ENCODE assay signal across 1 cellular context in the genomic region with DNA sequence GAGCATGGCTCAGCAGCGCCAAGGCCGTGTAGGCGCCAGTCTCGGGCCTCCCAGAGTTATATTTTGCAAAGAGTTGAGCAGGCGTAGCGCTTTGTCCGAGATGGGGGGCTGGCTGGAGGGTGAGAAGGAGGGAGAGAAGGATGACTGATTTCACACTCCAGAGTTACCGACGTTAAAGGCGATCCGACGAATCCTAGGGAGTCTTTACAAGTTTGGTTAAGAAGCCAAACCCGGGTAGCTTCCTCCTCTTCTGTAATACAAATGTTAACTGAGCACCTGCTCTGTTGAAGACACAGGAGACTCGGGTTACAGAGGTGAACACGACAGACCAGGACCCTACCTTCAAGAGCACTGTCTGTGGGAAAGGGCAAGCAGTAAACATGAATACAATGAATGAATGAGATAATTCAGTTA.
TF ChIP-seq lines count a peak whose summit lies in the region.

No MANE protein-coding gene starts in this region.

TF ChIP-seq in K562, 482 proteins besides CTCF, POLR2A, EP300 and RAD21 (continued from another document):
- TF ChIP-seq BCLAF1 (IDR thresholded peaks at IDR 0.05; ENCODE audit: borderline replicate concordance in 1 of 2, control insufficient read depth in 1 of 2, low read depth in 2 of 2, low read length in 1 of 2) (no peak), RBBP5 (IDR thresholded peaks at IDR 0.05; ENCODE audit: borderline replicate concordance, insufficient read depth, low read length, poor library complexity, severe bottlenecking) (no peak), ZNF518B (CRISPR knock-in tag; IDR thresholded peaks at IDR 0.05) (no peak), L3MBTL2 (IDR thresholded peaks at IDR 0.05) (peak; percentile 41; the same call in 1 of the 2 replicates), FUS (optimal IDR thresholded peaks at IDR 0.05; ENCODE audit: low read depth, low read length) (no peak), ZNF444 (CRISPR knock-in tag; IDR thresholded peaks at IDR 0.05) (no peak), CREB3L1 (IDR thresholded peaks at IDR 0.05; ENCODE audit: borderline replicate concordance, low read depth) (no peak), NELFE (IDR thresholded peaks at IDR 0.05; ENCODE audit: insufficient read depth, insufficient read length) (no peak), USF1 (CRISPR knock-in tag; IDR thresholded peaks at IDR 0.05) (no peak), HNRNPL (IDR thresholded peaks at IDR 0.05; ENCODE audit: low read depth, low read length) (no peak), ZNF586 (CRISPR knock-in tag; conservative IDR thresholded peaks at IDR 0.05) (no peak), CBX3 (IDR thresholded peaks at IDR 0.05; ENCODE audit: borderline replicate concordance in 1 of 2, low read length in 2 of 2) (no peak), MEF2D (tag; conservative IDR thresholded peaks at IDR 0.05; ENCODE audit: low read depth) (no peak), EZH2 (IDR thresholded peaks at IDR 0.05; ENCODE audit: borderline replicate concordance, low read depth, low read length) (no peak), ZNF253 (CRISPR knock-in tag; conservative IDR thresholded peaks at IDR 0.05) (no peak)
